In genomic region chr4:2135083-2135482, GRCh38 we compare ENCODE assay signal across 10 cellular contexts.
A peak's percentile ranks its signal among the peaks of the same experiment; 100 is the strongest.
DNase-seq lines count a peak whose midpoint lies in the region; ATAC-seq lines count a peak whose summit lies in the region.
"Had no signal": no experiment of that assay in that cellular context is flagged by ENCODE, and none has a peak within 500 bp of the region (broad histone marks: within the 10 kb centered on the region; RNA-seq: fewer than 3 reads in every experiment).

No MANE protein-coding gene starts in this region.

- peak overlapping the region; percentile 2 for H3K27ac Mint-ChIP-seq in activated naive CD4-positive, alpha-beta T cell treated with anti-CD3 and anti-CD28 coated beads, Interleukin-2, amount 10 ng/mL, durations not matched to agents 7 days and 5 days
- H3K27ac Mint-ChIP-seq in stimulated activated effector memory CD8-positive, alpha-beta T cell treated with anti-CD3 and anti-CD28 coated beads, Interleukin-12 subunit alpha, Interleukin-12 subunit beta, amount 100 ng/mL, for 72 hours = no peak overlapping the region

- H3K9me3 Mint-ChIP-seq in activated naive CD4-positive, alpha-beta T cell treated with anti-CD3 and anti-CD28 coated beads, Interleukin-2, amount 10 ng/mL, durations not matched to agents 7 days and 5 days = peaks cover 30% of the 10 kb centered on the region
- peaks cover 19% of the 10 kb centered on the region for H3K9me3 Mint-ChIP-seq in stimulated activated effector memory CD8-positive, alpha-beta T cell treated with anti-CD3 and anti-CD28 coated beads, Interleukin-12 subunit alpha, Interleukin-12 subunit beta, amount 100 ng/mL, for 72 hours

- peak; percentile 63 for DNase-seq in activated naive CD4-positive, alpha-beta T cell treated with anti-CD3 and anti-CD28 coated beads, Interleukin-2, amount 10 ng/mL, durations not matched to agents 7 days and 5 days
- no peak for DNase-seq in activated naive CD4-positive, alpha-beta T cell (lab: John Stamatoyannopoulos, UW)
- DNase-seq in NCI-H69 (lab: John Stamatoyannopoulos, UW) (peak; percentile 56), cerebellum (ENCODE audit: low spot score) (peak; percentile 36), mesenteric fat pad (ENCODE audit: low spot score) (no peak), SIG-M5 treated with dmso at 0.1 percent for 504 hours (lab: John Stamatoyannopoulos, UW; ENCODE audit: unreplicated experiment) (no peak), NCI-H524 (lab: John Stamatoyannopoulos, UW) (no peak)
- peak in 1 of 2 donors; percentile 30 for DNase-seq in stimulated activated effector memory CD8-positive, alpha-beta T cell treated with anti-CD3 and anti-CD28 coated beads, Interleukin-12 subunit alpha, Interleukin-12 subunit beta, amount 100 ng/mL, for 72 hours (ENCODE audit: low spot score in 2 of 2)
- DNase-seq: aorta, right cardiac atrium had no signal

- peaks cover 5% of the 10 kb centered on the region for H3K27me3 Mint-ChIP-seq in activated naive CD4-positive, alpha-beta T cell treated with anti-CD3 and anti-CD28 coated beads, Interleukin-2, amount 10 ng/mL, durations not matched to agents 7 days and 5 days

- peaks cover 10% of the 10 kb centered on the region for H3K36me3 Mint-ChIP-seq in activated naive CD4-positive, alpha-beta T cell treated with anti-CD3 and anti-CD28 coated beads, Interleukin-2, amount 10 ng/mL, durations not matched to agents 7 days and 5 days
- H3K36me3 Mint-ChIP-seq in stimulated activated effector memory CD8-positive, alpha-beta T cell treated with anti-CD3 and anti-CD28 coated beads, Interleukin-12 subunit alpha, Interleukin-12 subunit beta, amount 100 ng/mL, for 72 hours = no peaks in the 10 kb centered on the region

- CTCF ChIA-PET in activated naive CD4-positive, alpha-beta T cell treated with anti-CD3 and anti-CD28 coated beads, Interleukin-2, amount 10 ng/mL, durations not matched to agents 7 days and 5 days (lab: Charles Lee) = no interaction called here

- peaks cover 31% of the 10 kb centered on the region for H3K4me1 Mint-ChIP-seq in activated naive CD4-positive, alpha-beta T cell treated with anti-CD3 and anti-CD28 coated beads, Interleukin-2, amount 10 ng/mL, durations not matched to agents 7 days and 5 days
- peaks cover 14% of the 10 kb centered on the region for H3K4me1 Mint-ChIP-seq in stimulated activated effector memory CD8-positive, alpha-beta T cell treated with anti-CD3 and anti-CD28 coated beads, Interleukin-12 subunit alpha, Interleukin-12 subunit beta, amount 100 ng/mL, for 72 hours

- peak; percentile 37 for ATAC-seq in stimulated activated effector memory CD8-positive, alpha-beta T cell treated with anti-CD3 and anti-CD28 coated beads, Interleukin-12 subunit alpha, Interleukin-12 subunit beta, amount 100 ng/mL, for 72 hours
- ATAC-seq: right cardiac atrium had no signal

- H3K4me3 Mint-ChIP-seq in activated naive CD4-positive, alpha-beta T cell treated with anti-CD3 and anti-CD28 coated beads, Interleukin-2, amount 10 ng/mL, durations not matched to agents 7 days and 5 days = peak overlapping the region; percentile 0
- H3K4me3 Mint-ChIP-seq in stimulated activated effector memory CD8-positive, alpha-beta T cell treated with anti-CD3 and anti-CD28 coated beads, Interleukin-12 subunit alpha, Interleukin-12 subunit beta, amount 100 ng/mL, for 72 hours = no peak overlapping the region

Comparison
In these comparisons a context has a peak if more than half of its experiments do, and no peak if none do; other contexts are left out.
1. DNase-seq: peak in activated naive CD4-positive, alpha-beta T cell treated with anti-CD3 and anti-CD28 coated beads, Interleukin-2, amount 10 ng/mL, durations not matched to agents 7 days and 5 days (single experiment), NCI-H69 (single experiment) and cerebellum (single experiment); none in activated naive CD4-positive, alpha-beta T cell (0 of 4), mesenteric fat pad (single experiment), SIG-M5 treated with dmso at 0.1 percent for 504 hours (single experiment) and NCI-H524 (0 of 2).